ENCODE assay signal across 9 cellular contexts in the genomic region with DNA sequence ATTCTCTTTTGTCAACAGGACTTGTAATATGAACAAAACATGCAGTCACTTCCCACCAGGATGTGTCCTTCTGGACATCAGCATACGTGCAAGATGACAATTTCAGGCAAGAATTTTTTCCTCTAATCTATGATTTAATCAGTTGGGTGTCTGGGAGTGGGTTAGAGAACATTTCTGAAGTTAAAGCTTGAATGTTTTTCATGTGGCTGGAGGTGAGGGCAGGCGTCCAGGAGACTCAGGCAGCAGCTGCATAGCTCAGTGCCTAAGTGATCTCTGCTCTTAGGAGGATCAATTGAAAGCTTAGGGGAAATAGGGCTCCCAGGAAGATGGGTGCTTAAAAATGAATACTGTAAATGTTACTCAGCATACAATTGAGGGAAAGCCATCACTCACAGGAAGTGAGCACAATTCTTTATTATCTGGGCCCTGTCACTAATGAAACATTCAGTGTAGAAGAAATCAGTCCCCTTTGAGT.
DNase-seq lines count a peak whose midpoint lies in the region; ATAC-seq and TF ChIP-seq lines count a peak whose summit lies in the region.
"Had no signal": no experiment of that assay in that cellular context is flagged by ENCODE, and none has a peak within 500 bp of the region (broad histone marks: within the 10 kb centered on the region; RNA-seq: fewer than 3 reads in every experiment).

No MANE protein-coding gene starts in this region.

- H3K9me3 ChIP-seq in adipocyte (ENCODE audit: control insufficient read depth, low read length) (no peaks in the 10 kb centered on the region), heart right ventricle (no peaks in the 10 kb centered on the region)

- H3K27ac ChIP-seq in heart right ventricle: peak overlapping the region; percentile 72 to 96 (median 89)
- H3K27ac ChIP-seq: HL-60 had no signal

- H3K9ac ChIP-seq in adipocyte (ENCODE audit: low read length): peak overlapping the region; percentile 89

- no peak for TF ChIP-seq CTCF in heart right ventricle (IDR thresholded peaks at IDR 0.05)

- WGBS in heart right ventricle, 2 donors: 17 to 28% methylated on average over 2 of the region's 2 CpGs

- H3K27me3 ChIP-seq in adipocyte (replicated peaks; ENCODE audit: control insufficient read depth, insufficient read depth, low read length) (no peaks in the 10 kb centered on the region), heart right ventricle (no peaks in the 10 kb centered on the region)

- H3K4me1 ChIP-seq in adipocyte (ENCODE audit: control insufficient read depth, insufficient read depth, low read length) (peaks cover 71% of the 10 kb centered on the region), heart right ventricle (peaks cover 0 to 68% (median 54%) of the 10 kb centered on the region in 9 donors)

- peak overlapping the region; percentile 79 for H3K4me3 ChIP-seq in adipocyte (ENCODE audit: low read length)
- peak overlapping the region in 9 of 10 donors; percentile 10 to 56 (median 45) for H3K4me3 ChIP-seq in heart right ventricle
- H3K4me3 ChIP-seq in skeletal muscle cell (ENCODE audit: low read depth, low read length): peak overlapping the region; percentile 35

- DNase-seq in HCEC 1CT (peak; percentile 85), adipocyte (ENCODE audit: low read depth) (peak; percentile 80), heart right ventricle (peak; percentile 27 to 47), skeletal muscle cell (ENCODE audit: low read depth) (peak; percentile 82)

- intact Hi-C loops in heart right ventricle (cut with DNase I): loop anchor here in 7 of 10 donors (2.0 to 10.0 kb wide), 16 partner anchors 40 to 525 kb away; no protein-coding TSS in a partner anchor

- no peaks in the 10 kb centered on the region for H3K36me3 ChIP-seq in adipocyte (ENCODE audit: control insufficient read depth, insufficient read depth, low read length, severe bottlenecking)
- H3K36me3 ChIP-seq in heart right ventricle: no peaks in the 10 kb centered on the region

- ATAC-seq in heart right ventricle: peak; percentile 16 to 67 (median 56)
- no peak for ATAC-seq in GM19395 (IDR thresholded peaks at IDR 0.05; ENCODE audit: unreplicated experiment)
- no peak for ATAC-seq in HG02852 (IDR thresholded peaks at IDR 0.05; ENCODE audit: unreplicated experiment)
- no peak for ATAC-seq in HG03095 (IDR thresholded peaks at IDR 0.05; ENCODE audit: unreplicated experiment)
- no peak for ATAC-seq in GM19328 (IDR thresholded peaks at IDR 0.05; ENCODE audit: unreplicated experiment)

Comparison
In these comparisons a context has a peak if more than half of its experiments do, and no peak if none do; other contexts are left out.
1. ATAC-seq: peak in heart right ventricle (8 of 8); none in GM19395 (single experiment), HG02852 (single experiment), HG03095 (single experiment) and GM19328 (single experiment).
2. Peak in every context shown above with its lines, with median percentiles within 50 percentile points of each other: DNase-seq and H3K4me3 ChIP-seq.